Comparison of ENCODE assay signal across 1 cellular context in genomic region chr18:58202406-58202730, GRCh38.
TF ChIP-seq lines count a peak whose summit lies in the region.

No MANE protein-coding gene starts in this region.

TF ChIP-seq in WTC11, 78 proteins besides CTCF, POLR2A, EP300 and RAD21 (continued from another document):
- TF ChIP-seq ATF2 (CRISPR knock-in tag; IDR thresholded peaks at IDR 0.05; ENCODE audit: borderline replicate concordance, low read depth) (no peak), HMGA2 (CRISPR knock-in tag; IDR thresholded peaks at IDR 0.05) (no peak), EMX1 (CRISPR knock-in tag; IDR thresholded peaks at IDR 0.05) (no peak)
